In genomic region chr12:56165369-56165768, GRCh38 we compare ENCODE assay signal across 15 cellular contexts. TPM values are rescaled to one million over a fixed set of nuclear protein-coding genes. Genes with fewer than 3 reads are reported as not detected.
DNase-seq lines count a peak whose midpoint lies in the region; ATAC-seq and TF ChIP-seq lines count a peak whose summit lies in the region.
"Had no signal": no experiment of that assay in that cellular context is flagged by ENCODE, and none has a peak within 500 bp of the region (broad histone marks: within the 10 kb centered on the region; RNA-seq: fewer than 3 reads in every experiment).

No MANE protein-coding gene starts in this region.

- H3K9me3 ChIP-seq in neuronal stem cell (replicated peaks in 1 of 2; ENCODE audit: control insufficient read depth in 2 of 2, insufficient read depth in 1 of 2, low read depth in 1 of 2, low read length in 2 of 2): no peaks in the 10 kb centered on the region
- H3K9me3 ChIP-seq: colonic mucosa had no signal

- no peak for TF ChIP-seq CTCF in natural killer cell (IDR thresholded peaks at IDR 0.05)

- no peak overlapping the region for H3K4me3 ChIP-seq in neuronal stem cell (ENCODE audit: low read length in 2 of 2)
- H3K4me3 ChIP-seq: colonic mucosa had no signal

- peaks cover 51% of the 10 kb centered on the region for H3K36me3 Mint-ChIP-seq in activated naive CD8-positive, alpha-beta T cell treated with anti-CD3 and anti-CD28 coated beads, Interleukin-2, amount 50 U/mL, for 24 hours (ENCODE audit: low read depth)
- peaks cover 18% of the 10 kb centered on the region for H3K36me3 Mint-ChIP-seq in natural killer cell

- DNase-seq in activated naive CD8-positive, alpha-beta T cell treated with anti-CD3 and anti-CD28 coated beads, Interleukin-2, amount 50 U/mL, for 24 hours: no peak
- DNase-seq in neuronal stem cell (ENCODE audit: low spot score) (no peak), NAMALWA (ENCODE audit: low spot score) (no peak), natural killer cell (no peak)
- DNase-seq: activated CD4-positive, alpha-beta memory T cell treated with anti-CD3 and anti-CD28 coated beads, Interleukin-2, amount 10 ng/mL, durations not matched to agents 7 days and 5 days; activated naive CD4-positive, alpha-beta T cell treated with anti-CD3 and anti-CD28 coated beads, Interleukin-2, amount 10 ng/mL, durations not matched to agents 7 days and 5 days; Calu3; colonic mucosa; NCI-H2107; nucleus accumbens; stimulated activated CD4-positive, alpha-beta T cell treated with anti-CD3 and anti-CD28 coated beads, Interleukin-1b, Interleukin-23, amount 100 ng/mL, for 48 hours; stimulated activated naive CD4-positive, alpha-beta T cell; T-helper 17 cell had no signal

- H2BK12ac ChIP-seq in neuronal stem cell (ENCODE audit: low read length): no peak overlapping the region

- intact Hi-C loops in natural killer cell (cut with micrococcal nuclease): no loop called here

- H3K27ac ChIP-seq in neuronal stem cell (replicated peaks; ENCODE audit: low read length): no peak overlapping the region
- H3K27ac ChIP-seq: colonic mucosa had no signal

- H3K14ac ChIP-seq in neuronal stem cell (ENCODE audit: low read length): no peak overlapping the region

- H4K91ac ChIP-seq in neuronal stem cell (ENCODE audit: low read depth, low read length, poor library complexity): no peak overlapping the region

- no peak overlapping the region for H2BK120ac ChIP-seq in neuronal stem cell (ENCODE audit: low read depth, low read length)

- H3K27me3 ChIP-seq in neuronal stem cell (ENCODE audit: control insufficient read depth in 3 of 3, insufficient read depth in 3 of 3, low read depth in 1 of 3, low read length in 3 of 3): no peaks in the 10 kb centered on the region
- H3K27me3 ChIP-seq: colonic mucosa had no signal

- H3K4me1 ChIP-seq in neuronal stem cell (ENCODE audit: control insufficient read depth in 2 of 2, insufficient read depth in 1 of 2, low read depth in 1 of 2, low read length in 2 of 2): peaks cover 14 to 26% of the 10 kb centered on the region in 2 donors

- no peak overlapping the region for H3K4me3 Mint-ChIP-seq in activated naive CD8-positive, alpha-beta T cell treated with anti-CD3 and anti-CD28 coated beads, Interleukin-2, amount 50 U/mL, for 24 hours
- no peak overlapping the region for H3K4me3 Mint-ChIP-seq in natural killer cell
- H3K4me3 Mint-ChIP-seq: activated CD4-positive, alpha-beta memory T cell treated with anti-CD3 and anti-CD28 coated beads, Interleukin-2, amount 10 ng/mL, durations not matched to agents 7 days and 5 days; activated naive CD4-positive, alpha-beta T cell treated with anti-CD3 and anti-CD28 coated beads, Interleukin-2, amount 10 ng/mL, durations not matched to agents 7 days and 5 days; T-helper 17 cell had no signal

- peak; percentile 49 for TF ChIP-seq POLR2A in GM19193 (IDR thresholded peaks at IDR 0.05; ENCODE audit: extremely low read depth, insufficient read depth, insufficient read length)

- peaks cover 3% of the 10 kb centered on the region for H3K79me1 ChIP-seq in neuronal stem cell (ENCODE audit: low read depth, low read length)

- H2AK5ac ChIP-seq in neuronal stem cell (ENCODE audit: low read depth, low read length): no peak overlapping the region

- peak overlapping the region; percentile 47 for H3K23ac ChIP-seq in neuronal stem cell (ENCODE audit: low read depth, low read length, poor library complexity)

- H2BK5ac ChIP-seq in neuronal stem cell (ENCODE audit: low read length): no peak overlapping the region

- no peak for ATAC-seq in activated naive CD8-positive, alpha-beta T cell treated with anti-CD3 and anti-CD28 coated beads, Interleukin-2, amount 50 U/mL, for 24 hours
- ATAC-seq in HG02678 (IDR thresholded peaks at IDR 0.05; ENCODE audit: unreplicated experiment) (no peak), natural killer cell (no peak)
- ATAC-seq: T-helper 17 cell had no signal

- H3K18ac ChIP-seq in neuronal stem cell (ENCODE audit: low read length): no peak overlapping the region

- no peaks in the 10 kb centered on the region for H3K9me3 Mint-ChIP-seq in activated naive CD8-positive, alpha-beta T cell treated with anti-CD3 and anti-CD28 coated beads, Interleukin-2, amount 50 U/mL, for 24 hours
- no peaks in the 10 kb centered on the region for H3K9me3 Mint-ChIP-seq in natural killer cell
- H3K9me3 Mint-ChIP-seq: activated CD4-positive, alpha-beta memory T cell treated with anti-CD3 and anti-CD28 coated beads, Interleukin-2, amount 10 ng/mL, durations not matched to agents 7 days and 5 days; activated naive CD4-positive, alpha-beta T cell treated with anti-CD3 and anti-CD28 coated beads, Interleukin-2, amount 10 ng/mL, durations not matched to agents 7 days and 5 days had no signal

- H3K36me3 ChIP-seq in neuronal stem cell (replicated peaks in 1 of 2; ENCODE audit: control insufficient read depth in 2 of 2, insufficient read depth in 2 of 2, low read length in 2 of 2): peaks cover 57 to 98% of the 10 kb centered on the region in 2 donors

- no peak overlapping the region for H3K4me2 ChIP-seq in neuronal stem cell (ENCODE audit: insufficient read depth, low read length, poor library complexity, severe bottlenecking)

- peaks cover 15% of the 10 kb centered on the region for H3K4me1 Mint-ChIP-seq in activated naive CD8-positive, alpha-beta T cell treated with anti-CD3 and anti-CD28 coated beads, Interleukin-2, amount 50 U/mL, for 24 hours
- peaks cover 17 to 27% of the 10 kb centered on the region in 2 donors for H3K4me1 Mint-ChIP-seq in natural killer cell

- WGBS in neuronal stem cell (ENCODE audit: extremely low coverage in 2 of 2, insufficient read length in 2 of 2, insufficient replicate concordance in 1 of 2), 2 donors: no CpG with 5 or more reads among the region's 4 CpGs

- H3K4ac ChIP-seq in neuronal stem cell (ENCODE audit: low read length): no peak overlapping the region

- peak overlapping the region; percentile 15 for H3K27ac Mint-ChIP-seq in activated naive CD8-positive, alpha-beta T cell treated with anti-CD3 and anti-CD28 coated beads, Interleukin-2, amount 50 U/mL, for 24 hours
- H3K27ac Mint-ChIP-seq in natural killer cell: peak overlapping the region in 1 of 2 donors; percentile 96
- H3K27ac Mint-ChIP-seq: activated CD4-positive, alpha-beta memory T cell treated with anti-CD3 and anti-CD28 coated beads, Interleukin-2, amount 10 ng/mL, durations not matched to agents 7 days and 5 days; T-helper 17 cell had no signal

- H3K9ac ChIP-seq in neuronal stem cell (ENCODE audit: low read depth, low read length, poor library complexity): peak overlapping the region; percentile 12

- peak overlapping the region; percentile 9 for H4K8ac ChIP-seq in neuronal stem cell (ENCODE audit: low read depth, low read length)

- H2BK15ac ChIP-seq in neuronal stem cell (ENCODE audit: low read length): no peak overlapping the region

- H2AFZ ChIP-seq in neuronal stem cell (ENCODE audit: low read length): no peak overlapping the region

- H3K27me3 Mint-ChIP-seq in activated naive CD8-positive, alpha-beta T cell treated with anti-CD3 and anti-CD28 coated beads, Interleukin-2, amount 50 U/mL, for 24 hours: no peaks in the 10 kb centered on the region
- no peaks in the 10 kb centered on the region for H3K27me3 Mint-ChIP-seq in natural killer cell (ENCODE audit: low read depth in 2 of 2)
- H3K27me3 Mint-ChIP-seq: activated CD4-positive, alpha-beta memory T cell treated with anti-CD3 and anti-CD28 coated beads, Interleukin-2, amount 10 ng/mL, durations not matched to agents 7 days and 5 days; activated naive CD4-positive, alpha-beta T cell treated with anti-CD3 and anti-CD28 coated beads, Interleukin-2, amount 10 ng/mL, durations not matched to agents 7 days and 5 days; T-helper 17 cell had no signal

RNA-seq across cellular contexts. Expression of gene MYL6, which starts 7.2 kb away (rescaled TPM):
- polyA plus RNA-seq in neuronal stem cell (2013, experiment 1 of 2): 1,112 TPM
- polyA plus RNA-seq in neuronal stem cell (2013, experiment 2 of 2): 1,108 TPM
- total RNA-seq in natural killer cell: 1,000 to 10,000 TPM in 2 of 3 donors, 100 to 1,000 TPM in 1; 881 to 1,204 (median 1,015) TPM

RNA-seq across cellular contexts. Expression of gene MYL6B, which starts 13.0 kb away (rescaled TPM):
- polyA plus RNA-seq in neuronal stem cell (2013, experiment 1 of 2): 232 TPM
- polyA plus RNA-seq in neuronal stem cell (2013, experiment 2 of 2): 230 TPM
- total RNA-seq in natural killer cell: 1 to 10 TPM; 6.7 to 8.9 (median 7.4) TPM

RNA-seq across cellular contexts. Expression of gene SMARCC2, which starts 23.9 kb away (rescaled TPM):
- 69.4 TPM for polyA plus RNA-seq in neuronal stem cell (2013, experiment 1 of 2)
- polyA plus RNA-seq in neuronal stem cell (2013, experiment 2 of 2): 66.2 TPM
- 100 to 1,000 TPM; 205 to 232 (median 210) TPM for total RNA-seq in natural killer cell

RNA-seq across cellular contexts. Expression of gene ESYT1, which starts 37.3 kb away (rescaled TPM):
- 33.2 TPM for polyA plus RNA-seq in neuronal stem cell (2013, experiment 1 of 2)
- polyA plus RNA-seq in neuronal stem cell (2013, experiment 2 of 2): 33.3 TPM
- total RNA-seq in natural killer cell: 100 to 1,000 TPM; 198 to 215 (median 199) TPM

RNA-seq across cellular contexts. Expression of gene ZC3H10, which starts 47.3 kb away (rescaled TPM):
- polyA plus RNA-seq in neuronal stem cell (2013, experiment 1 of 2): 3.9 TPM
- polyA plus RNA-seq in neuronal stem cell (2013, experiment 2 of 2): 3.9 TPM
- total RNA-seq in natural killer cell: 10 to 100 TPM; 12.0 to 24.3 (median 16.2) TPM
